ENCODE assay signal across 19 cellular contexts in the genomic region with DNA sequence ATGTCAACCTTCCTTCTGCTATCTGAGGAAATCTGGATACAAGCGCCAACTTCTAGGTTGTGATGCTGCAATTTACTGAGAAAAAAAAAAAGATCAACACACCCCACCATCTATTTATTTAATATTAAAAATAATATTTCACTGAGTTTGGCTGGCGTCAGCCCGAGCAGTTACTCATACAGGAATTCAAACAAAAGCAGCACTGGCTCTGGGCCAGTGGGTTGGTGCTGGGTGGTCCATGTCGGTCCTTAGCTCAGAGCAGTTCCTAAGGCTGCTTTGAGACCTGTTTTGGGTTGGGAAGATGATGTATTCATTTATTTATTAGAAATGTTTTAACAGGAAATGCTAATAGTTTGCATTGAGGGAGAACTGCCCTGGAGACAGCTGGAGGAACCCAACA. TPM values are rescaled to one million over a fixed set of nuclear protein-coding genes. Genes with fewer than 3 reads are reported as not detected.
DNase-seq lines count a peak whose midpoint lies in the region; ATAC-seq, FAIRE-seq and TF ChIP-seq lines count a peak whose summit lies in the region.
"Had no signal": no experiment of that assay in that cellular context is flagged by ENCODE, and none has a peak within 500 bp of the region (broad histone marks: within the 10 kb centered on the region; RNA-seq: fewer than 3 reads in every experiment).

No MANE protein-coding gene starts in this region.

- H3K4me1 ChIP-seq in H1 (replicated peaks in 1 of 4; ENCODE audit: control insufficient read depth in 3 of 4, insufficient read depth in 4 of 4, low read length in 3 of 4) (no peaks in the 10 kb centered on the region), mesenchymal stem cell (ENCODE audit: control insufficient read depth, insufficient read depth, low read depth, low read length) (no peaks in the 10 kb centered on the region), spleen (peaks cover 0 to 9% (median 0%) of the 10 kb centered on the region in 6 donors)

- TF ChIP-seq EP300 in H1 (IDR thresholded peaks at IDR 0.05; ENCODE audit: borderline replicate concordance in 1 of 2, low read depth in 2 of 2, low read length in 2 of 2) = no peak

- H3K27me3 ChIP-seq in H1 (replicated peaks in 1 of 4; ENCODE audit: control insufficient read depth in 3 of 4, extremely low read depth in 1 of 4, insufficient read depth in 3 of 4, low read length in 3 of 4) (no peaks in the 10 kb centered on the region), mesenchymal stem cell (ENCODE audit: control insufficient read depth in 1 of 2, insufficient read depth in 1 of 2, low read length in 2 of 2) (peaks cover 8 to 65% of the 10 kb centered on the region in 2 experiments), spleen (replicated peaks in 1 of 7) (peaks cover 0 to 14% (median 0%) of the 10 kb centered on the region in 7 donors)

- no peaks in the 10 kb centered on the region for H3K23me2 ChIP-seq in H1 (ENCODE audit: low read depth, low read length)

- H2BK15ac ChIP-seq in H1 (ENCODE audit: low read length) (no peak overlapping the region), mesenchymal stem cell (ENCODE audit: low read depth, poor library complexity, severe bottlenecking) (no peak overlapping the region)

- H3K14ac ChIP-seq in H1 (ENCODE audit: insufficient read length) (no peak overlapping the region), mesenchymal stem cell (ENCODE audit: low read length in 2 of 2) (no peak overlapping the region)

- H2BK12ac ChIP-seq in H1 (ENCODE audit: low read depth, low read length) = no peak overlapping the region
- H2BK12ac ChIP-seq in mesenchymal stem cell (ENCODE audit: low read length in 2 of 2) = peak overlapping the region in 1 of 2 experiments; percentile 43

- CTCF ChIA-PET in H1 (lab: Charles Lee; ENCODE audit: partially characterized antibody) = interaction anchor here (1.0 to 3.4 kb wide), 3 partner anchors 18 to 31 kb away, joined by 3 to 12 read pairs (median 8); no protein-coding TSS in a partner anchor

- H3K9ac ChIP-seq in H1 (replicated peaks in 1 of 4; ENCODE audit: extremely low read depth in 1 of 4, low read depth in 3 of 4, low read length in 3 of 4) (no peak overlapping the region), mesenchymal stem cell (ENCODE audit: low read length) (no peak overlapping the region)

- H2BK120ac ChIP-seq in H1 (replicated peaks; ENCODE audit: low read depth, low read length) (no peak overlapping the region), mesenchymal stem cell (ENCODE audit: low read depth, low read length) (peak overlapping the region; percentile 2)

- POLR2A ChIA-PET in H1 (lab: Charles Lee; ENCODE audit: partially characterized antibody) = interaction anchor here (1.3 kb wide), 1 partner anchor 15 kb away, joined by 5 read pairs; no protein-coding TSS in a partner anchor

- H3K18ac ChIP-seq in H1 (ENCODE audit: extremely low read depth, low read length) = no peak overlapping the region
- H3K18ac ChIP-seq in mesenchymal stem cell (ENCODE audit: low read depth in 1 of 2, low read length in 2 of 2) = no peak overlapping the region

- no peak for FAIRE-seq in H1 (lab: Jason Lieb, UNC)
- FAIRE-seq: G401.6, GM12892, GM19239, HepG2 had no signal

- no peaks in the 10 kb centered on the region for H4K20me1 ChIP-seq in H1 (replicated peaks in 1 of 2; ENCODE audit: control insufficient read depth in 1 of 2, insufficient read depth in 2 of 2, low read length in 2 of 2)

- H2AFZ ChIP-seq in H1 (ENCODE audit: low read length) = peak overlapping the region; percentile 64; the same call in 1 of the 2 replicates
- no peak overlapping the region for H2AFZ ChIP-seq in mesenchymal stem cell (ENCODE audit: low read depth, low read length)

- WGBS in H1 (ENCODE audit: extremely low coverage in 1 of 2, insufficient coverage in 1 of 2, insufficient read length in 1 of 2, insufficient replicate concordance in 2 of 2, low coverage in 1 of 2, low lambda C conversion rate in 2 of 2, missing lambda C conversion rate in 1 of 2), 2 experiments = 93% methylated on average over 4 of the region's 4 CpGs; no CpG with 5 or more reads in 1 of the 2 experiments
- WGBS in mesenchymal stem cell = 86% methylated on average over 3 of the region's 4 CpGs
- WGBS in spleen, 5 donors = 57 to 78% (median 72%) methylated on average over 4 of the region's 4 CpGs

- H3K23ac ChIP-seq in H1 (ENCODE audit: insufficient read length) = no peak overlapping the region
- no peak overlapping the region for H3K23ac ChIP-seq in mesenchymal stem cell (ENCODE audit: low read length in 2 of 2)

- no peak overlapping the region for H3K4me3 ChIP-seq in H1 (ENCODE audit: extremely low read depth in 1 of 4, insufficient read depth in 2 of 4, low read depth in 3 of 4, low read length in 4 of 4)
- H3K4me3 ChIP-seq in mesenchymal stem cell (ENCODE audit: insufficient read depth in 1 of 2, low read depth in 1 of 2, low read length in 2 of 2) = no peak overlapping the region
- no peak overlapping the region for H3K4me3 ChIP-seq in spleen

- no peak overlapping the region for H3K4me2 ChIP-seq in H1 (ENCODE audit: insufficient read depth in 1 of 2, low read depth in 2 of 2, low read length in 2 of 2)
- no peak overlapping the region for H3K4me2 ChIP-seq in mesenchymal stem cell (ENCODE audit: low read length, poor library complexity, severe bottlenecking)

- 0 out of 2 replicates have a peak overlapping the region, but pooled peaks have one; percentile 87 for H2BK20ac ChIP-seq in H1 (ENCODE audit: low read length)

- DNase-seq in HCEC 1CT = peak; percentile 4
- DNase-seq in H1 (ENCODE audit: low read depth in 1 of 2, low spot score in 2 of 2) = no peak
- DNase-seq in mesenchymal stem cell = no peak
- no peak for DNase-seq in spleen
- DNase-seq in stimulated activated naive CD4-positive, alpha-beta T cell treated with Interleukin-2 at 50 U/mL for 16 hours (lab: John Stamatoyannopoulos, UW) = no peak
- DNase-seq in activated CD4-positive, alpha-beta T cell treated with anti-CD3 and anti-CD28 coated beads, Interleukin-2, amount 50 U/mL, for 4 hours = no peak
- DNase-seq: ACHN; Calu3; CD4-positive, alpha-beta T cell; DMS79; NCI-H187 treated with DMSO at 0.1 percent for 48 hours; NCI-H774 had no signal

- H2AK5ac ChIP-seq in H1 (ENCODE audit: low read depth, low read length) (no peak overlapping the region), mesenchymal stem cell (ENCODE audit: low read length, severe bottlenecking) (no peak overlapping the region)

- ATAC-seq in HG02588 (IDR thresholded peaks at IDR 0.05; ENCODE audit: unreplicated experiment) (no peak), HG02970 (IDR thresholded peaks at IDR 0.05; ENCODE audit: low FRiP score, unreplicated experiment) (no peak)
- ATAC-seq: HepG2, Right ventricle myocardium inferior had no signal

- H3K79me1 ChIP-seq in H1 (ENCODE audit: low read depth, low read length) (no peaks in the 10 kb centered on the region), mesenchymal stem cell (replicated peaks; ENCODE audit: low read length, poor library complexity, severe bottlenecking) (no peaks in the 10 kb centered on the region)

- no peak for TF ChIP-seq RAD21 in H1 (IDR thresholded peaks at IDR 0.05 in 1 of 2, conservative IDR thresholded peaks at IDR 0.05 in 1 of 2; ENCODE audit: low read depth in 2 of 2, low read length in 2 of 2)

- H3K36me3 ChIP-seq in H1 (ENCODE audit: control insufficient read depth in 2 of 4, insufficient read depth in 4 of 4, low read length in 3 of 4) (no peaks in the 10 kb centered on the region), mesenchymal stem cell (ENCODE audit: control insufficient read depth in 1 of 2, insufficient read depth in 2 of 2, low read depth in 1 of 2, low read length in 2 of 2) (no peaks in the 10 kb centered on the region), spleen (no peaks in the 10 kb centered on the region)

- H3K27ac ChIP-seq in H1 (ENCODE audit: low read depth, low read length) (no peak overlapping the region), mesenchymal stem cell (ENCODE audit: low read length, poor library complexity, severe bottlenecking) (no peak overlapping the region), spleen (peak overlapping the region in 5 of 8 donors; percentile 37 to 73 (median 60))

- H3K4ac ChIP-seq in H1 (replicated peaks; ENCODE audit: insufficient read length, low read depth, low read length) (no peak overlapping the region), mesenchymal stem cell (ENCODE audit: low read depth in 1 of 2, low read length in 2 of 2) (no peak overlapping the region)

- no peak overlapping the region for H3K56ac ChIP-seq in H1 (replicated peaks; ENCODE audit: insufficient read length, low read depth, low read length)

- H4K5ac ChIP-seq in H1 (ENCODE audit: insufficient read length, low read depth, low read length) = no peak overlapping the region

- no peaks in the 10 kb centered on the region for H3K79me2 ChIP-seq in H1 (ENCODE audit: control insufficient read depth in 1 of 2, insufficient read depth in 2 of 2, low read length in 2 of 2)

- no peak for TF ChIP-seq POLR2A in H1 (IDR thresholded peaks at IDR 0.05; ENCODE audit: control extremely low read depth in 1 of 2, low read depth in 2 of 2, low read length in 2 of 2)
- TF ChIP-seq POLR2A in spleen (IDR thresholded peaks at IDR 0.05) = no peak

- H2BK5ac ChIP-seq in H1 (ENCODE audit: low read depth, low read length) (no peak overlapping the region), mesenchymal stem cell (ENCODE audit: low read depth, low read length, poor library complexity, severe bottlenecking) (no peak overlapping the region)

- intact Hi-C loops in spleen (cut with DNase I; ENCODE audit: low total_unique reads) = no loop called here

- no peak overlapping the region for H4K8ac ChIP-seq in H1 (ENCODE audit: extremely low read depth, insufficient read depth, low read length)
- H4K8ac ChIP-seq in mesenchymal stem cell (ENCODE audit: low read length) = no peak overlapping the region

- H3K9me3 ChIP-seq in H1 (ENCODE audit: insufficient read depth in 2 of 2, low read depth in 1 of 2, low read length in 1 of 2) = no peaks in the 10 kb centered on the region
- H3K9me3 ChIP-seq in mesenchymal stem cell (ENCODE audit: control insufficient read depth, low read length) = no peaks in the 10 kb centered on the region
- no peaks in the 10 kb centered on the region for H3K9me3 ChIP-seq in spleen

- TF ChIP-seq CTCF in H1 (IDR thresholded peaks at IDR 0.05; ENCODE audit: control extremely low read depth in 1 of 3, insufficient read depth in 1 of 3, low read depth in 1 of 3, low read length in 3 of 3) (no peak), spleen (IDR thresholded peaks at IDR 0.05 in 8 of 11, conservative IDR thresholded peaks at IDR 0.05 in 3 of 11) (no peak)

- H4K91ac ChIP-seq in H1 (replicated peaks; ENCODE audit: insufficient read length, low read length) (no peak overlapping the region), mesenchymal stem cell (ENCODE audit: low read length) (no peak overlapping the region)

RNA-seq across cellular contexts. Expression of a gene that starts 36.2 kb away (rescaled TPM):
- 45.6 and 47.0 TPM in 2 replicates for total RNA-seq in H1 (2021; fragmentation: NEBNext Ultra II Directional; extraction: Animal tissue kit (Norgen Biotek cat#: 25700))
- polyA plus RNA-seq in H1 (2011; rRNA removed) (16.7 and 22.3 TPM in 2 replicates), spleen (10 to 100 TPM in 2 of 3 donors, 1 to 10 TPM in 1; 9.9 to 12.3 (median 10.7) TPM)
- polyA plus RNA-seq in H1 (2011; cell fraction: cytosol; rRNA removed) = 24.6 TPM
- polyA plus RNA-seq in H1 (2011; cell fraction: nucleus; rRNA removed) = 35.1 TPM
- 40.8 to 48.8 TPM (median 45.7 TPM) in 4 replicates for polyA plus RNA-seq in H1 (2012, experiment 1 of 2)
- 24.7 TPM for polyA plus RNA-seq in H1 (2012, experiment 2 of 2)
- polyA plus RNA-seq in H1 (2013, experiment 1 of 2) = 29.7 TPM
- polyA plus RNA-seq in H1 (2013, experiment 2 of 2) = 33.6 TPM
- 31.2 and 37.8 TPM in 2 replicates for polyA minus RNA-seq in H1 (2011; rRNA and poly(A)+ RNA removed)
- 14.0 TPM for polyA minus RNA-seq in H1 (2011; cell fraction: cytosol; rRNA and poly(A)+ RNA removed)
- 16.5 TPM for polyA minus RNA-seq in H1 (2011; cell fraction: nucleus; rRNA and poly(A)+ RNA removed)
- polyA plus RNA-seq in mesenchymal stem cell (2013, experiment 1 of 2) = 36.0 TPM
- 36.7 TPM for polyA plus RNA-seq in mesenchymal stem cell (2013, experiment 2 of 2)
- total RNA-seq in spleen = 10 to 100 TPM; 11.6 to 23.1 (median 16.6) TPM

Comparison
In these comparisons a context has a peak if more than half of its experiments do, and no peak if none do; other contexts are left out.
1. H3K27ac ChIP-seq: peak in spleen (5 of 8); none in H1 (single experiment) and mesenchymal stem cell (single experiment).